Comparison of ENCODE assay signal across 22 cellular contexts in genomic region chr12:24591079-24591626, GRCh38.
DNase-seq lines count a peak whose midpoint lies in the region; TF ChIP-seq lines count a peak whose summit lies in the region.
"Had no signal": no experiment of that assay in that cellular context is flagged by ENCODE, and none has a peak within 500 bp of the region (broad histone marks: within the 10 kb centered on the region; RNA-seq: fewer than 3 reads in every experiment).

No MANE protein-coding gene starts in this region.

- H3K36me3 ChIP-seq in HAP-1 (replicated peaks) (no peaks in the 10 kb centered on the region), iPS-18a (ENCODE audit: control insufficient read depth, low read depth, low read length) (no peaks in the 10 kb centered on the region), endodermal cell (ENCODE audit: control insufficient read depth, insufficient read depth, low read length) (no peaks in the 10 kb centered on the region), mesenchymal stem cell (ENCODE audit: control insufficient read depth in 1 of 2, insufficient read depth in 2 of 2, low read depth in 1 of 2, low read length in 2 of 2) (no peaks in the 10 kb centered on the region)

- no peak overlapping the region for H4K91ac ChIP-seq in mesenchymal stem cell (ENCODE audit: low read length)

- no peaks in the 10 kb centered on the region for H3K27me3 Mint-ChIP-seq in endodermal cell (ENCODE audit: insufficient read depth)

- H2AFZ ChIP-seq in mesenchymal stem cell (ENCODE audit: low read depth, low read length) = no peak overlapping the region

- H3K4me3 Mint-ChIP-seq in endodermal cell = no peak overlapping the region
- H3K4me3 Mint-ChIP-seq: CD8-positive, alpha-beta T cell had no signal

- no peaks in the 10 kb centered on the region for H3K9me3 ChIP-seq in HAP-1
- H3K9me3 ChIP-seq in iPS-18a (ENCODE audit: control insufficient read depth, low read depth, low read length) = no peaks in the 10 kb centered on the region
- peaks cover 4% of the 10 kb centered on the region for H3K9me3 ChIP-seq in endodermal cell (ENCODE audit: control insufficient read depth, low read length)
- H3K9me3 ChIP-seq in mesenchymal stem cell (ENCODE audit: control insufficient read depth, low read length) = no peaks in the 10 kb centered on the region
- H3K9me3 ChIP-seq: A549, Caco-2 had no signal

- no peaks in the 10 kb centered on the region for H3K79me1 ChIP-seq in mesenchymal stem cell (replicated peaks; ENCODE audit: low read length, poor library complexity, severe bottlenecking)

- H3K4ac ChIP-seq in mesenchymal stem cell (ENCODE audit: low read depth in 1 of 2, low read length in 2 of 2) = no peak overlapping the region

- TF ChIP-seq CTCF in endodermal cell (conservative IDR thresholded peaks at IDR 0.05) = no peak

- no peaks in the 10 kb centered on the region for H3K27me3 ChIP-seq in HAP-1 (ENCODE audit: low read depth)
- H3K27me3 ChIP-seq in iPS-18a (ENCODE audit: control insufficient read depth, insufficient read depth, low read length) = no peaks in the 10 kb centered on the region
- no peaks in the 10 kb centered on the region for H3K27me3 ChIP-seq in endodermal cell (ENCODE audit: control insufficient read depth, insufficient read depth, low read length, poor library complexity, severe bottlenecking)
- no peaks in the 10 kb centered on the region for H3K27me3 ChIP-seq in mesenchymal stem cell (ENCODE audit: control insufficient read depth in 1 of 2, insufficient read depth in 1 of 2, low read length in 2 of 2)

- 67 to 83% methylated on average over 2 to 4 of the region's 4 CpGs for WGBS in endodermal cell (ENCODE audit: insufficient coverage in 1 of 2, insufficient read length in 1 of 2), 2 experiments
- 72% methylated on average over 4 of the region's 4 CpGs for WGBS in mesenchymal stem cell

- H3K4me3 ChIP-seq in HAP-1 = no peak overlapping the region
- peak overlapping the region; percentile 22 for H3K4me3 ChIP-seq in iPS-18a (ENCODE audit: low read length)
- no peak overlapping the region for H3K4me3 ChIP-seq in endodermal cell (ENCODE audit: low read length)
- no peak overlapping the region for H3K4me3 ChIP-seq in mesenchymal stem cell (ENCODE audit: insufficient read depth in 1 of 2, low read depth in 1 of 2, low read length in 2 of 2)
- H3K4me3 ChIP-seq: A549, SK-N-MC had no signal

- H2AK5ac ChIP-seq in mesenchymal stem cell (ENCODE audit: low read length, severe bottlenecking) = no peak overlapping the region

- H2BK120ac ChIP-seq in mesenchymal stem cell (ENCODE audit: low read depth, low read length) = no peak overlapping the region

- DNase-seq in HAP-1 (ENCODE audit: low spot score in 2 of 2) = peak; percentile 18 to 61
- DNase-seq in SK-MEL-5 (ENCODE audit: low read depth, low spot score) = peak; percentile 20
- peak; percentile 48 for DNase-seq in pons (ENCODE audit: low spot score)
- no peak for DNase-seq in endodermal cell
- DNase-seq in stimulated activated CD4-positive, alpha-beta T cell treated with anti-CD3 and anti-CD28 coated beads, Interleukin-4, amount 100 ng/mL, for 24 hours = no peak
- DNase-seq in mesenchymal stem cell = no peak
- DNase-seq: C1 segment of cervical spinal cord; Caco-2; CD8-positive, alpha-beta T cell; KBM-7; MV-4-11; NCI-H1105; NCI-H1436 treated with DMSO at 0.1 percent for 48 hours; NCI-H187 treated with DMSO at 0.1 percent for 48 hours; NCI-H446; NCI-H526; NCI-H82; SHP77 had no signal

- no peak overlapping the region for H3K9ac ChIP-seq in iPS-18a (ENCODE audit: low read length)
- no peak overlapping the region for H3K9ac ChIP-seq in endodermal cell (ENCODE audit: extremely low read depth, low read length, poor library complexity, severe bottlenecking)
- H3K9ac ChIP-seq in mesenchymal stem cell (ENCODE audit: low read length) = no peak overlapping the region

- peaks cover 19% of the 10 kb centered on the region for H3K4me1 Mint-ChIP-seq in endodermal cell

- H2BK15ac ChIP-seq in mesenchymal stem cell (ENCODE audit: low read depth, poor library complexity, severe bottlenecking) = no peak overlapping the region

- H3K4me2 ChIP-seq in mesenchymal stem cell (ENCODE audit: low read length, poor library complexity, severe bottlenecking) = no peak overlapping the region
- H3K4me2 ChIP-seq: A549 had no signal

- no peak overlapping the region for H2BK5ac ChIP-seq in mesenchymal stem cell (ENCODE audit: low read depth, low read length, poor library complexity, severe bottlenecking)

- H3K27ac Mint-ChIP-seq in endodermal cell = no peak overlapping the region
- H3K27ac Mint-ChIP-seq: CD8-positive, alpha-beta T cell had no signal

- H3K4me1 ChIP-seq in HAP-1 = peaks cover 4% of the 10 kb centered on the region
- peaks cover 16% of the 10 kb centered on the region for H3K4me1 ChIP-seq in iPS-18a (ENCODE audit: control insufficient read depth, low read depth, low read length)
- no peaks in the 10 kb centered on the region for H3K4me1 ChIP-seq in endodermal cell (ENCODE audit: control insufficient read depth, insufficient read depth, low read length)
- H3K4me1 ChIP-seq in mesenchymal stem cell (ENCODE audit: control insufficient read depth, insufficient read depth, low read depth, low read length) = no peaks in the 10 kb centered on the region
- H3K4me1 ChIP-seq: A549 had no signal

- no peak overlapping the region for H3K18ac ChIP-seq in mesenchymal stem cell (ENCODE audit: low read depth in 1 of 2, low read length in 2 of 2)

- peak overlapping the region; percentile 4 for H3K27ac ChIP-seq in iPS-18a (ENCODE audit: low read length)
- no peak overlapping the region for H3K27ac ChIP-seq in endodermal cell (ENCODE audit: low read depth, low read length)
- H3K27ac ChIP-seq in mesenchymal stem cell (ENCODE audit: low read length, poor library complexity, severe bottlenecking) = no peak overlapping the region
- H3K27ac ChIP-seq: A549, RWPE1, SK-N-MC had no signal

- no peak overlapping the region for H3K23ac ChIP-seq in mesenchymal stem cell (ENCODE audit: low read length in 2 of 2)

- no peak overlapping the region for H3K14ac ChIP-seq in mesenchymal stem cell (ENCODE audit: low read length in 2 of 2)

- H2BK12ac ChIP-seq in mesenchymal stem cell (ENCODE audit: low read length in 2 of 2) = no peak overlapping the region

- no peak overlapping the region for H4K8ac ChIP-seq in mesenchymal stem cell (ENCODE audit: low read length)

- H3K36me3 Mint-ChIP-seq in endodermal cell (ENCODE audit: low read depth) = no peaks in the 10 kb centered on the region
- H3K36me3 Mint-ChIP-seq: CD8-positive, alpha-beta T cell had no signal

- in situ Hi-C loops in HAP-1 (cut with MboI; ENCODE audit: low sequenced_read_pairs) (no loop called here), SK-MEL-5 (cut with HindIII; ENCODE audit: low pct_unique_long_range_greater_than_20kb, low sequenced_read_pairs) (no loop called here)

- peaks cover 2% of the 10 kb centered on the region for H3K9me3 Mint-ChIP-seq in endodermal cell
- H3K9me3 Mint-ChIP-seq: CD8-positive, alpha-beta T cell had no signal

Comparison
In these comparisons a context has a peak if more than half of its experiments do, and no peak if none do; other contexts are left out.
1. DNase-seq: peak in HAP-1 (2 of 2), SK-MEL-5 (single experiment) and pons (single experiment); none in endodermal cell (single experiment), stimulated activated CD4-positive, alpha-beta T cell treated with anti-CD3 and anti-CD28 coated beads, Interleukin-4, amount 100 ng/mL, for 24 hours (single experiment) and mesenchymal stem cell (single experiment).